In genomic region chr12:1760566-1761382, GRCh38 we compare ENCODE assay signal across 1 cellular context.
TF ChIP-seq lines count a peak whose summit lies in the region.

No MANE protein-coding gene starts in this region.

TF ChIP-seq in HepG2, 621 proteins besides CTCF, POLR2A, EP300 and RAD21 (continued from another document and continues in another):
- TF ChIP-seq ZBTB40 (IDR thresholded peaks at IDR 0.05), result no peak
- no peak for TF ChIP-seq ZBTB40 (CRISPR knock-in tag; IDR thresholded peaks at IDR 0.05)
- TF ChIP-seq ZNF207 (IDR thresholded peaks at IDR 0.05; ENCODE audit: borderline replicate concordance), result no peak
- no peak for TF ChIP-seq SP1 (IDR thresholded peaks at IDR 0.05)
- TF ChIP-seq SP1 (CRISPR knock-in tag; IDR thresholded peaks at IDR 0.05), result no peak
- peak; percentile 58 for TF ChIP-seq SOX13 (IDR thresholded peaks at IDR 0.05)
- TF ChIP-seq SOX13 (CRISPR knock-in tag; conservative IDR thresholded peaks at IDR 0.05 in 1 of 2, IDR thresholded peaks at IDR 0.05 in 1 of 2), result peak in 1 of 2 experiments; percentile 93; a peak in 2 of 4 replicates
- TF ChIP-seq RARA (CRISPR knock-in tag; IDR thresholded peaks at IDR 0.05), result peak; percentile 91
- TF ChIP-seq HES4 (CRISPR knock-in tag; IDR thresholded peaks at IDR 0.05; ENCODE audit: borderline replicate concordance), result no peak
- no peak for TF ChIP-seq ZNF432 (CRISPR knock-in tag; IDR thresholded peaks at IDR 0.05; ENCODE audit: borderline replicate concordance)
- TF ChIP-seq, protein P1, sequence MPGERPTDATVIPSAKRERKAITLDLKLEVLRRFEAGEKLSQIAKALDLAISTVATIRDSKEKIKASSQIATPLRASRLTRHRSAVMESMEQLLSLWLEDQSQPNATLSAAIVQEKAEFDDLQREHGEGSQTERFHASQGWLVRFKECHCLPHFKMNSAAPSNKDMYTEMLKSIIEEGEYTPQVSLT (CRISPR knock-in tag; IDR thresholded peaks at IDR 0.05; ENCODE audit: borderline replicate concordance, low read depth), result no peak
- no peak; the same call in 1 of the 2 replicates for TF ChIP-seq GABPB1 (CRISPR knock-in tag; IDR thresholded peaks at IDR 0.05)
- no peak for TF ChIP-seq RFX5 (IDR thresholded peaks at IDR 0.05; ENCODE audit: low read depth, low read length)
- no peak for TF ChIP-seq ZNF879 (CRISPR knock-in tag; IDR thresholded peaks at IDR 0.05)
- peak; percentile 15; the same call in 1 of the 2 replicates for TF ChIP-seq ZNF292 (CRISPR knock-in tag; IDR thresholded peaks at IDR 0.05; ENCODE audit: borderline replicate concordance, low read depth)
- TF ChIP-seq ZNF253 (CRISPR knock-in tag; IDR thresholded peaks at IDR 0.05; ENCODE audit: borderline replicate concordance), result no peak
- peak; percentile 58; the same call in 1 of the 2 replicates for TF ChIP-seq ZNF503 (CRISPR knock-in tag; IDR thresholded peaks at IDR 0.05)
- peak; percentile 85 for TF ChIP-seq HNF4A (CRISPR knock-in tag; IDR thresholded peaks at IDR 0.05)
- TF ChIP-seq, protein P2, sequence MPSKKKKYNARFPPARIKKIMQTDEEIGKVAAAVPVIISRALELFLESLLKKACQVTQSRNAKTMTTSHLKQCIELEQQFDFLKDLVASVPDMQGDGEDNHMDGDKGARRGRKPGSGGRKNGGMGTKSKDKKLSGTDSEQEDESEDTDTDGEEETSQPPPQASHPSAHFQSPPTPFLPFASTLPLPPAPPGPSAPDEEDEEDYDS (CRISPR knock-in tag; IDR thresholded peaks at IDR 0.05), result peak; percentile 66
- no peak for TF ChIP-seq NAIF1 (CRISPR knock-in tag; IDR thresholded peaks at IDR 0.05; ENCODE audit: borderline replicate concordance)
- TF ChIP-seq ADNP (CRISPR knock-in tag; IDR thresholded peaks at IDR 0.05), result no peak
- TF ChIP-seq, protein P3, sequence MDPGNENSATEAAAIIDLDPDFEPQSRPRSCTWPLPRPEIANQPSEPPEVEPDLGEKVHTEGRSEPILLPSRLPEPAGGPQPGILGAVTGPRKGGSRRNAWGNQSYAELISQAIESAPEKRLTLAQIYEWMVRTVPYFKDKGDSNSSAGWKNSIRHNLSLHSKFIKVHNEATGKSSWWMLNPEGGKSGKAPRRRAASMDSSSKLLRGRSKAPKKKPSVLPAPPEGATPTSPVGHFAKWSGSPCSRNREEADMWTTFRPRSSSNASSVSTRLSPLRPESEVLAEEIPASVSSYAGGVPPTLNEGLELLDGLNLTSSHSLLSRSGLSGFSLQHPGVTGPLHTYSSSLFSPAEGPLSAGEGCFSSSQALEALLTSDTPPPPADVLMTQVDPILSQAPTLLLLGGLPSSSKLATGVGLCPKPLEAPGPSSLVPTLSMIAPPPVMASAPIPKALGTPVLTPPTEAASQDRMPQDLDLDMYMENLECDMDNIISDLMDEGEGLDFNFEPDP (CRISPR knock-in tag; conservative IDR thresholded peaks at IDR 0.05), result no peak
- no peak for TF ChIP-seq ZNF350 (CRISPR knock-in tag; IDR thresholded peaks at IDR 0.05; ENCODE audit: borderline replicate concordance, low read depth)
- no peak for TF ChIP-seq SMAD9 (CRISPR knock-in tag; IDR thresholded peaks at IDR 0.05)
- TF ChIP-seq TCF7 (IDR thresholded peaks at IDR 0.05; ENCODE audit: low read depth), result peak; percentile 68; the same call in 1 of the 2 replicates
- TF ChIP-seq BCL6 (CRISPR knock-in tag; IDR thresholded peaks at IDR 0.05), result peak; percentile 84
- no peak for TF ChIP-seq ZEB1 (IDR thresholded peaks at IDR 0.05; ENCODE audit: insufficient replicate concordance, low read depth)
- TF ChIP-seq XBP1 (CRISPR knock-in tag; IDR thresholded peaks at IDR 0.05), result no peak
- TF ChIP-seq TP53 (CRISPR knock-in tag; conservative IDR thresholded peaks at IDR 0.05), result no peak
- no peak for TF ChIP-seq RAD51 (IDR thresholded peaks at IDR 0.05; ENCODE audit: borderline replicate concordance)
- no peak for TF ChIP-seq ZIK1 (CRISPR knock-in tag; IDR thresholded peaks at IDR 0.05; ENCODE audit: borderline replicate concordance, low read depth)
- TF ChIP-seq ZNF281 (CRISPR knock-in tag; IDR thresholded peaks at IDR 0.05; ENCODE audit: borderline replicate concordance), result no peak; the same call in 1 of the 2 replicates
- peak; percentile 88 for TF ChIP-seq CEBPB (IDR thresholded peaks at IDR 0.05; ENCODE audit: borderline replicate concordance, low read depth, low read length)
- TF ChIP-seq, protein P4, sequence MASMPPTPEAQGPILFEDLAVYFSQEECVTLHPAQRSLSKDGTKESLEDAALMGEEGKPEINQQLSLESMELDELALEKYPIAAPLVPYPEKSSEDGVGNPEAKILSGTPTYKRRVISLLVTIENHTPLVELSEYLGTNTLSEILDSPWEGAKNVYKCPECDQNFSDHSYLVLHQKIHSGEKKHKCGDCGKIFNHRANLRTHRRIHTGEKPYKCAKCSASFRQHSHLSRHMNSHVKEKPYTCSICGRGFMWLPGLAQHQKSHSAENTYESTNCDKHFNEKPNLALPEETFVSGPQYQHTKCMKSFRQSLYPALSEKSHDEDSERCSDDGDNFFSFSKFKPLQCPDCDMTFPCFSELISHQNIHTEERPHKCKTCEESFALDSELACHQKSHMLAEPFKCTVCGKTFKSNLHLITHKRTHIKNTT (CRISPR knock-in tag; IDR thresholded peaks at IDR 0.05), result no peak
- TF ChIP-seq ZNF124 (CRISPR knock-in tag; IDR thresholded peaks at IDR 0.05), result no peak
- peak; percentile 80 for TF ChIP-seq ELF3 (CRISPR knock-in tag; IDR thresholded peaks at IDR 0.05)
- no peak for TF ChIP-seq ZNF274 (CRISPR knock-in tag; IDR thresholded peaks at IDR 0.05)
- no peak for TF ChIP-seq RFX3 (CRISPR knock-in tag; IDR thresholded peaks at IDR 0.05)
- no peak; the same call in 1 of the 2 replicates for TF ChIP-seq REPIN1 (CRISPR knock-in tag; IDR thresholded peaks at IDR 0.05; ENCODE audit: borderline replicate concordance, low read depth)
- TF ChIP-seq FOSL1 (CRISPR knock-in tag; IDR thresholded peaks at IDR 0.05; ENCODE audit: borderline replicate concordance), result peak; percentile 93; the same call in 1 of the 2 replicates
- peak; percentile 94 for TF ChIP-seq NCOA2 (CRISPR knock-in tag; IDR thresholded peaks at IDR 0.05)
- no peak for TF ChIP-seq ZNF367 (CRISPR knock-in tag; IDR thresholded peaks at IDR 0.05; ENCODE audit: borderline replicate concordance)
- no peak for TF ChIP-seq MXD4 (CRISPR knock-in tag; IDR thresholded peaks at IDR 0.05)
- no peak for TF ChIP-seq ZNF720 (CRISPR knock-in tag; IDR thresholded peaks at IDR 0.05)
- no peak for TF ChIP-seq SNRNP70 (IDR thresholded peaks at IDR 0.05; ENCODE audit: low read depth, low read length)
- no peak for TF ChIP-seq ZNF260 (CRISPR knock-in tag; IDR thresholded peaks at IDR 0.05; ENCODE audit: borderline replicate concordance, low read depth)
- TF ChIP-seq ZMYM4 (CRISPR knock-in tag; IDR thresholded peaks at IDR 0.05), result peak; percentile 43; the same call in 1 of the 2 replicates
- TF ChIP-seq ZBTB33 (CRISPR knock-in tag; IDR thresholded peaks at IDR 0.05), result no peak
- TF ChIP-seq ZFP36L1 (CRISPR knock-in tag; IDR thresholded peaks at IDR 0.05), result no peak
